10 cellular contexts compared by ENCODE assay signal in genomic region chr4:138609943-138610350, GRCh38.
DNase-seq lines count a peak whose midpoint lies in the region; ATAC-seq and TF ChIP-seq lines count a peak whose summit lies in the region.
"Had no signal": no experiment of that assay in that cellular context is flagged by ENCODE, and none has a peak within 500 bp of the region (broad histone marks: within the 10 kb centered on the region; RNA-seq: fewer than 3 reads in every experiment).

No MANE protein-coding gene starts in this region.

- H3K36me3 ChIP-seq in adipocyte (ENCODE audit: control insufficient read depth, insufficient read depth, low read length, severe bottlenecking), result no peaks in the 10 kb centered on the region
- H3K36me3 ChIP-seq: thyroid gland had no signal

- H3K4me3 ChIP-seq in adipocyte (ENCODE audit: low read length), result no peak overlapping the region
- H3K4me3 ChIP-seq: skin epidermis, thyroid gland had no signal

- DNase-seq in GM13976 (ENCODE audit: low spot score) (peak; percentile 32), adipocyte (ENCODE audit: low read depth) (peak; percentile 72), neural crest cell (ENCODE audit: low read depth, low spot score) (no peak), G401 (ENCODE audit: low spot score) (no peak), natural killer cell (no peak)
- DNase-seq in activated CD4-positive, CD25-positive, alpha-beta regulatory T cell (lab: John Stamatoyannopoulos, UW), result no peak
- DNase-seq: thyroid gland had no signal

- ATAC-seq in HG03060 (IDR thresholded peaks at IDR 0.05; ENCODE audit: low read depth, unreplicated experiment) (peak; percentile 80), GM19452 (IDR thresholded peaks at IDR 0.05; ENCODE audit: unreplicated experiment) (no peak), natural killer cell (no peak)

- H3K4me1 Mint-ChIP-seq in neural crest cell, result peaks cover 30% of the 10 kb centered on the region
- H3K4me1 Mint-ChIP-seq in natural killer cell, result no peaks in the 10 kb centered on the region

- intact Hi-C loops in natural killer cell (cut with micrococcal nuclease), result no loop called here

- H3K27me3 ChIP-seq in adipocyte (replicated peaks; ENCODE audit: control insufficient read depth, insufficient read depth, low read length), result no peaks in the 10 kb centered on the region
- H3K27me3 ChIP-seq: thyroid gland had no signal

- in situ Hi-C loops in GM13976 (cut with MboI; ENCODE audit: low sequenced_read_pairs, unreplicated experiment), result no loop called here
- in situ Hi-C loops in G401 (cut with HindIII; ENCODE audit: low sequenced_read_pairs), result no loop called here

- H3K9ac ChIP-seq in adipocyte (ENCODE audit: low read length), result no peak overlapping the region

- peaks cover 3% of the 10 kb centered on the region for H3K9me3 Mint-ChIP-seq in neural crest cell
- H3K9me3 Mint-ChIP-seq in natural killer cell, result peaks cover 0 to 2% of the 10 kb centered on the region in 2 donors

- peak overlapping the region; percentile 47 for H3K4me3 Mint-ChIP-seq in neural crest cell
- H3K4me3 Mint-ChIP-seq in natural killer cell, result no peak overlapping the region

- no peaks in the 10 kb centered on the region for H3K9me3 ChIP-seq in adipocyte (ENCODE audit: control insufficient read depth, low read length)
- H3K9me3 ChIP-seq: thyroid gland had no signal

- H3K27me3 Mint-ChIP-seq in neural crest cell (ENCODE audit: low read depth), result no peaks in the 10 kb centered on the region
- no peaks in the 10 kb centered on the region for H3K27me3 Mint-ChIP-seq in natural killer cell (ENCODE audit: low read depth in 2 of 2)

- no peak overlapping the region for H3K27ac Mint-ChIP-seq in neural crest cell (ENCODE audit: unreplicated experiment)
- H3K27ac Mint-ChIP-seq in natural killer cell, result no peak overlapping the region

- no peak for TF ChIP-seq CTCF in GM13976 (IDR thresholded peaks at IDR 0.05; ENCODE audit: borderline replicate concordance, control extremely low read depth, extremely low read depth, insufficient read depth, missing control alignments)
- TF ChIP-seq CTCF in neural crest cell (conservative IDR thresholded peaks at IDR 0.05), result no peak
- TF ChIP-seq CTCF in natural killer cell (IDR thresholded peaks at IDR 0.05), result no peak

- H3K36me3 Mint-ChIP-seq in neural crest cell (ENCODE audit: low read depth) (no peaks in the 10 kb centered on the region), natural killer cell (no peaks in the 10 kb centered on the region)

- H3K4me1 ChIP-seq in adipocyte (ENCODE audit: control insufficient read depth, insufficient read depth, low read length), result peaks cover 18% of the 10 kb centered on the region
- H3K4me1 ChIP-seq: thyroid gland had no signal

Comparison
In these comparisons a context has a peak if more than half of its experiments do, and no peak if none do; other contexts are left out.
1. DNase-seq: peak in GM13976 (single experiment) and adipocyte (single experiment); none in neural crest cell (single experiment), activated CD4-positive, CD25-positive, alpha-beta regulatory T cell (0 of 4), G401 (single experiment) and natural killer cell (single experiment).